In genomic region chr2:112085916-112086669, GRCh38 we compare ENCODE assay signal across 24 cellular contexts. TPM values are rescaled to one million over a fixed set of nuclear protein-coding genes. Genes with fewer than 3 reads are reported as not detected.
A peak's percentile ranks its signal among the peaks of the same experiment; 100 is the strongest.
DNase-seq lines count a peak whose midpoint lies in the region; ATAC-seq and TF ChIP-seq lines count a peak whose summit lies in the region.
"Had no signal": no experiment of that assay in that cellular context is flagged by ENCODE, and none has a peak within 500 bp of the region (broad histone marks: within the 10 kb centered on the region; RNA-seq: fewer than 3 reads in every experiment).

No MANE protein-coding gene starts in this region.

- H3K27ac Mint-ChIP-seq in CD14-positive monocyte (peak overlapping the region in 4 of 7 donors; percentile 10 to 48 (median 24)), T-helper 17 cell (peak overlapping the region; percentile 11)

- no peaks in the 10 kb centered on the region for H3K4me1 ChIP-seq in prostate gland (replicated peaks)
- H3K4me1 ChIP-seq: esophagus muscularis mucosa, parathyroid adenoma, thyroid gland had no signal

- DNase-seq in CD14-positive monocyte (ENCODE audit: low spot score) (no peak), T-helper 17 cell (no peak), fibroblast of mammary gland (ENCODE audit: low read depth) (peak; percentile 69), prostate gland (ENCODE audit: low spot score) (no peak), MG63 (no peak), NCI-H146 treated with DMSO at 0.1 percent for 48 hours (lab: John Stamatoyannopoulos, UW; ENCODE audit: unreplicated experiment) (no peak)
- DNase-seq: activated CD4-positive, alpha-beta T cell treated with anti-CD3 and anti-CD28 coated beads for 1 hour; activated naive CD4-positive, alpha-beta T cell; activated T-cell treated with anti-CD3 and anti-CD28 coated beads, Interleukin-2, amount 50 U/mL, for 1 hour; central memory CD4-positive, alpha-beta T cell; DMS79; KBM-7; MV-4-11; naive thymus-derived CD8-positive, alpha-beta T cell; NCI-H1930; NCI-H226; NCI-H774; OCI-M1; stimulated activated naive CD4-positive, alpha-beta T cell treated with Interleukin-2 at 50 U/mL for 16 hours; SW 1271; thyroid gland had no signal

- 74% methylated on average over 9 of the region's 9 CpGs for WGBS in prostate gland

- TF ChIP-seq POLR2A in prostate gland (IDR thresholded peaks at IDR 0.05): no peak

- H3K27me3 ChIP-seq in prostate gland (replicated peaks; ENCODE audit: insufficient read depth) (no peaks in the 10 kb centered on the region), MG63 (no peaks in the 10 kb centered on the region)
- H3K27me3 ChIP-seq: esophagus muscularis mucosa, thyroid gland had no signal

- H3K27me3 Mint-ChIP-seq in CD14-positive monocyte (ENCODE audit: low read depth in 3 of 3) (no peaks in the 10 kb centered on the region), T-helper 17 cell (no peaks in the 10 kb centered on the region)
- H3K27me3 Mint-ChIP-seq: naive thymus-derived CD8-positive, alpha-beta T cell had no signal

- H3K36me3 Mint-ChIP-seq in CD14-positive monocyte (peaks cover 85 to 92% of the 10 kb centered on the region in 2 donors), T-helper 17 cell (ENCODE audit: low read depth) (peaks cover 36% of the 10 kb centered on the region)

- peaks cover 0 to 2% (median 0%) of the 10 kb centered on the region in 7 donors for H3K9me3 Mint-ChIP-seq in CD14-positive monocyte
- H3K9me3 Mint-ChIP-seq: naive thymus-derived CD8-positive, alpha-beta T cell had no signal

- ATAC-seq in T-helper 17 cell (no peak), GM18873 (IDR thresholded peaks at IDR 0.05; ENCODE audit: low FRiP score, unreplicated experiment) (no peak)
- ATAC-seq: naive thymus-derived CD8-positive, alpha-beta T cell had no signal

- H3K9me3 ChIP-seq in T-helper 17 cell (ENCODE audit: control insufficient read depth, low read length, poor library complexity, severe bottlenecking): no peaks in the 10 kb centered on the region
- no peaks in the 10 kb centered on the region for H3K9me3 ChIP-seq in prostate gland
- no peaks in the 10 kb centered on the region for H3K9me3 ChIP-seq in MG63
- H3K9me3 ChIP-seq: esophagus muscularis mucosa, thyroid gland had no signal

- TF ChIP-seq CTCF in CD14-positive monocyte (IDR thresholded peaks at IDR 0.05): no peak
- TF ChIP-seq CTCF in fibroblast of mammary gland (conservative IDR thresholded peaks at IDR 0.05; ENCODE audit: control insufficient read depth, insufficient read depth, low read depth, low read length): no peak
- no peak for TF ChIP-seq CTCF in prostate gland (IDR thresholded peaks at IDR 0.05)

- intact Hi-C loops in CD14-positive monocyte (cut with micrococcal nuclease): no loop called here
- intact Hi-C loops in prostate gland (cut with DNase I): no loop called here

- H3K4me3 ChIP-seq in fibroblast of mammary gland (ENCODE audit: control insufficient read depth, low read depth, low read length) (no peak overlapping the region), prostate gland (no peak overlapping the region), MG63 (no peak overlapping the region)
- H3K4me3 ChIP-seq: esophagus muscularis mucosa, thyroid gland had no signal

- H3K36me3 ChIP-seq in prostate gland (peaks cover 0 to 14% of the 10 kb centered on the region in 2 donors), MG63 (peaks cover 32% of the 10 kb centered on the region)

- H3K4me1 Mint-ChIP-seq in CD14-positive monocyte: peaks cover 5% of the 10 kb centered on the region
- H3K4me1 Mint-ChIP-seq in T-helper 17 cell: peaks cover 22% of the 10 kb centered on the region

- H3K4me3 Mint-ChIP-seq in CD14-positive monocyte (no peak overlapping the region), T-helper 17 cell (peak overlapping the region; percentile 25)
- H3K4me3 Mint-ChIP-seq: naive thymus-derived CD8-positive, alpha-beta T cell had no signal

- H3K27ac ChIP-seq in prostate gland: peak overlapping the region; percentile 22 to 69
- H3K27ac ChIP-seq: esophagus muscularis mucosa, parathyroid adenoma, thyroid gland had no signal

RNA-seq across cellular contexts. Expression of gene TMEM87B, which starts 31.0 kb away (rescaled TPM):
- polyA plus RNA-seq in CD14-positive monocyte: 10 to 100 TPM in 1 of 2 donors, 1 to 10 TPM in 1; 9.1 to 11.4 TPM
- total RNA-seq in T-helper 17 cell (10 to 100 TPM; 16.3 to 23.1 TPM), prostate gland (10 to 100 TPM; 21.5 to 60.7 TPM)
- total RNA-seq in MG63 (2014; rRNA removed; shearing (Covaris generic); ENCODE audit: low replicate concordance): 7.0 and 32.9 TPM in 2 replicates

RNA-seq across cellular contexts. Expression of gene FBLN7, which starts 52.1 kb away (rescaled TPM):
- polyA plus RNA-seq in CD14-positive monocyte: not detected
- total RNA-seq in T-helper 17 cell: 10 to 100 TPM; 17.2 to 21.7 TPM
- 1 to 10 TPM; 3.0 to 4.0 TPM for total RNA-seq in prostate gland
- total RNA-seq in MG63 (2014; rRNA removed; shearing (Covaris generic); ENCODE audit: low replicate concordance): not detected in 2 replicates
